In the genomic region with DNA sequence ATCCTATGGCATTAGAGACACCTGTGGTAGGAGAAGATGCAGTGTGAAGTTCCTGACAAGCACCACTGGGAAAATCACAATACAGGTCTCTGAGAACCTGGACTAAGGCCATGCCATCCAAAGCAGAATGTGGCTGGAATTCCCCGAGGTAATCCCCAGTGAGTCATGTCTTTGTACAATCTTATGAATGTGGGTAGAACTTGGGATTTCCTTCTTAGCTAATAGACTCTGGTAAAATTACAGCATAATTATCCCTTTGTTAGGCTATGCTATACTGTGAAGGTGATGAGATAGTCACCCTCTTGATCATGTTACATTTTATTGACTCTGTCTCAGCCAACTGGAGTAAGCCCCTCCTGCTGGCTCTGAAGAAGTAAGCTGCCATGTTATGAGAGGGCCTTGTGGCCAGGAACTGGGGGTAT, we compare ENCODE assay signal across 9 cellular contexts.
DNase-seq lines count a peak whose midpoint lies in the region; ATAC-seq and TF ChIP-seq lines count a peak whose summit lies in the region.
"Had no signal": no experiment of that assay in that cellular context is flagged by ENCODE, and none has a peak within 500 bp of the region (broad histone marks: within the 10 kb centered on the region; RNA-seq: fewer than 3 reads in every experiment).

No MANE protein-coding gene starts in this region.

- no peak overlapping the region for H3K4me3 Mint-ChIP-seq in immature natural killer cell

- ATAC-seq in HG02642 (IDR thresholded peaks at IDR 0.05; ENCODE audit: poor library complexity, unreplicated experiment), result peak; percentile 65
- no peak for ATAC-seq in HG03521 (IDR thresholded peaks at IDR 0.05; ENCODE audit: unreplicated experiment)

- H3K4me1 ChIP-seq in mesodermal cell (ENCODE audit: control insufficient read depth, insufficient read depth, low read length, poor library complexity, severe bottlenecking), result peaks cover 2% of the 10 kb centered on the region
- H3K4me1 ChIP-seq in uterus, result no peaks in the 10 kb centered on the region

- no peaks in the 10 kb centered on the region for H3K9me3 Mint-ChIP-seq in immature natural killer cell

- TF ChIP-seq POLR2A in uterus (IDR thresholded peaks at IDR 0.05), result no peak

- H3K9me3 ChIP-seq in mesodermal cell (ENCODE audit: control insufficient read depth, low read length) (peaks cover 12% of the 10 kb centered on the region), uterus (no peaks in the 10 kb centered on the region)

- no peak overlapping the region for H3K27ac Mint-ChIP-seq in immature natural killer cell

- no peaks in the 10 kb centered on the region for H3K36me3 ChIP-seq in mesodermal cell (ENCODE audit: control insufficient read depth, insufficient read depth, low read length)
- H3K36me3 ChIP-seq in uterus, result no peaks in the 10 kb centered on the region

- TF ChIP-seq CTCF in RWPE1 (conservative IDR thresholded peaks at IDR 0.05; ENCODE audit: low read depth), result no peak
- TF ChIP-seq CTCF in uterus (IDR thresholded peaks at IDR 0.05), result no peak

- WGBS in mesodermal cell (ENCODE audit: insufficient coverage in 2 of 2), 2 experiments, result 100% methylated on average over 1 of the region's 1 CpG

- H3K27ac ChIP-seq in RWPE1 (no peak overlapping the region), mesodermal cell (ENCODE audit: low read depth, low read length, severe bottlenecking) (peak overlapping the region; percentile 47), uterus (no peak overlapping the region)

- H3K4me1 Mint-ChIP-seq in immature natural killer cell, result no peaks in the 10 kb centered on the region

- POLR2A ChIA-PET in RWPE1 (lab: Yijun Ruan, JAX; ENCODE audit: low non-redundant PET), result no interaction called here

- CTCF ChIA-PET in RWPE1 (lab: Yijun Ruan, JAX), result interaction anchor here (0.5 kb wide), 1 partner anchor 1931 kb away, joined by 4 read pairs; no protein-coding TSS in a partner anchor

- H3K27me3 Mint-ChIP-seq in immature natural killer cell (ENCODE audit: low read depth in 3 of 3), result peaks cover 0 to 5% (median 2%) of the 10 kb centered on the region in 3 donors

- intact Hi-C loops in uterus (cut with DNase I; ENCODE audit: low total_unique reads), result no loop called here

- no peak overlapping the region for H3K4me3 ChIP-seq in mesodermal cell (ENCODE audit: extremely low read depth, insufficient read depth, low read length, poor library complexity, severe bottlenecking)
- no peak overlapping the region for H3K4me3 ChIP-seq in uterus

- no peaks in the 10 kb centered on the region for H3K36me3 Mint-ChIP-seq in immature natural killer cell

- no peaks in the 10 kb centered on the region for H3K27me3 ChIP-seq in uterus

- DNase-seq in NCI-H2107 treated with DMSO at 0.1 percent for 48 hours (lab: John Stamatoyannopoulos, UW; ENCODE audit: unreplicated experiment) (peak; percentile 37), NCI-H2107 (lab: John Stamatoyannopoulos, UW) (no peak), RWPE1 (ENCODE audit: low spot score) (peak; percentile 84), immature natural killer cell (no peak), uterus (no peak)
- DNase-seq: activated T-cell treated with anti-CD3 and anti-CD28 coated beads, Interleukin-2, amount 50 U/mL, for 48 hours had no signal

Comparison
In these comparisons a context has a peak if more than half of its experiments do, and no peak if none do; other contexts are left out.
1. DNase-seq: peak in NCI-H2107 treated with DMSO at 0.1 percent for 48 hours (single experiment) and RWPE1 (single experiment); none in NCI-H2107 (single experiment), immature natural killer cell (0 of 3) and uterus (0 of 2).